In genomic region chr3:29649815-29650547, GRCh38 we compare ENCODE assay signal across 11 cellular contexts.
A peak's percentile ranks its signal among the peaks of the same experiment; 100 is the strongest.
DNase-seq lines count a peak whose midpoint lies in the region; ATAC-seq, FAIRE-seq and TF ChIP-seq lines count a peak whose summit lies in the region.
"Had no signal": no experiment of that assay in that cellular context is flagged by ENCODE, and none has a peak within 500 bp of the region (broad histone marks: within the 10 kb centered on the region; RNA-seq: fewer than 3 reads in every experiment).

No MANE protein-coding gene starts in this region.

- TF ChIP-seq CTCF in endothelial cell of umbilical vein (IDR thresholded peaks at IDR 0.05; ENCODE audit: extremely low read depth in 1 of 2, insufficient read depth in 1 of 2, low read depth in 1 of 2, low read length in 2 of 2) (no peak), vagina (IDR thresholded peaks at IDR 0.05) (no peak)

- no peak overlapping the region for H3K9ac ChIP-seq in endothelial cell of umbilical vein (replicated peaks; ENCODE audit: extremely low read depth, insufficient read depth, low read length)

- peak; percentile 79 for FAIRE-seq in endothelial cell of umbilical vein (lab: Jason Lieb, UNC)

- H4K20me1 ChIP-seq in endothelial cell of umbilical vein (replicated peaks; ENCODE audit: control insufficient read depth, extremely low read depth, insufficient read depth, low read length), result no peaks in the 10 kb centered on the region

- H3K9me3 ChIP-seq in endothelial cell of umbilical vein (replicated peaks; ENCODE audit: control insufficient read depth, insufficient read depth, low read length) (no peaks in the 10 kb centered on the region), vagina (no peaks in the 10 kb centered on the region)

- H3K4me3 ChIP-seq in endothelial cell of umbilical vein (replicated peaks in 1 of 3; ENCODE audit: insufficient read depth in 1 of 3, low read depth in 1 of 3, low read length in 3 of 3), result no peak overlapping the region
- no peak overlapping the region for H3K4me3 ChIP-seq in vagina

- no peak for TF ChIP-seq POLR2A in endothelial cell of umbilical vein (IDR thresholded peaks at IDR 0.05; ENCODE audit: low read depth, low read length)
- TF ChIP-seq POLR2A in vagina (IDR thresholded peaks at IDR 0.05), result no peak

- POLR2A ChIA-PET in endothelial cell of umbilical vein (lab: Charles Lee), result no interaction called here

- no peaks in the 10 kb centered on the region for H3K9me1 ChIP-seq in endothelial cell of umbilical vein (replicated peaks; ENCODE audit: control insufficient read depth, extremely low read depth, insufficient read depth, low read length)

- peak; percentile 85 for ATAC-seq in GM21360 (IDR thresholded peaks at IDR 0.05; ENCODE audit: unreplicated experiment)

- H3K4me2 ChIP-seq in endothelial cell of umbilical vein (ENCODE audit: insufficient read depth, low read length), result peak overlapping the region; percentile 14

- no peaks in the 10 kb centered on the region for H3K36me3 ChIP-seq in endothelial cell of umbilical vein (ENCODE audit: control insufficient read depth in 2 of 2, extremely low read depth in 1 of 2, insufficient read depth in 2 of 2, low read length in 2 of 2)
- H3K36me3 ChIP-seq in vagina, result no peaks in the 10 kb centered on the region

- H3K4me1 ChIP-seq in endothelial cell of umbilical vein (ENCODE audit: control insufficient read depth, extremely low read depth, insufficient read depth, low read length) (peaks cover 10% of the 10 kb centered on the region), vagina (peaks cover 3% of the 10 kb centered on the region)

- DNase-seq in AG08396 (ENCODE audit: low spot score) (peak; percentile 25), HS-27A (ENCODE audit: low read depth) (peak; percentile 34), endothelial cell of umbilical vein (ENCODE audit: low read depth, low spot score) (peak; percentile 61), NCI-H2227 treated with DMSO at 0.1 percent for 48 hours (lab: John Stamatoyannopoulos, UW) (no peak), NCI-H748 treated with DMSO at 0.1 percent for 48 hours (lab: John Stamatoyannopoulos, UW) (no peak), NCI-H524 treated with DMSO at 0.1 percent for 48 hours (lab: John Stamatoyannopoulos, UW) (no peak), vagina (ENCODE audit: extremely low spot score in 2 of 2) (no peak)
- DNase-seq: activated CD4-positive, alpha-beta T cell treated with anti-CD3 and anti-CD28 coated beads, Interleukin-2, amount 50 U/mL, for 4 hours; CD4-positive, CD25-positive, alpha-beta regulatory T cell; erythroblast had no signal

- no peak overlapping the region for H3K27ac ChIP-seq in endothelial cell of umbilical vein (ENCODE audit: insufficient read depth, low read depth, low read length)
- no peak overlapping the region for H3K27ac ChIP-seq in vagina

- H3K79me2 ChIP-seq in endothelial cell of umbilical vein (ENCODE audit: control insufficient read depth, insufficient read depth, low read length), result no peaks in the 10 kb centered on the region

- no TSS peak for BruUV-seq in endothelial cell of umbilical vein (replicated peaks; lab: Mats Ljungman, UMichigan)

- H3K27me3 ChIP-seq in endothelial cell of umbilical vein (ENCODE audit: control insufficient read depth in 2 of 2, insufficient read depth in 2 of 2, low read length in 2 of 2) (no peaks in the 10 kb centered on the region), vagina (no peaks in the 10 kb centered on the region)

- dilution Hi-C loops in endothelial cell of umbilical vein (cut with MboI; ENCODE audit: extremely low pct_ligation_motif_present, low sequenced_read_pairs), result no loop called here

- no peak overlapping the region for H2AFZ ChIP-seq in endothelial cell of umbilical vein (ENCODE audit: low read depth, low read length)

- intact Hi-C loops in endothelial cell of umbilical vein (cut with micrococcal nuclease), result no loop called here
- intact Hi-C loops in vagina (cut with DNase I), result no loop called here

- CTCF ChIA-PET in endothelial cell of umbilical vein (lab: Charles Lee), result interaction anchor here (0.7 to 0.9 kb wide), 2 partner anchors 11 to 717 kb away, joined by 4 read pairs; no protein-coding TSS in a partner anchor

TF ChIP-seq in endothelial cell of umbilical vein, 7 proteins besides CTCF, POLR2A, EP300 and RAD21:
- no peak for TF ChIP-seq FOS (IDR thresholded peaks at IDR 0.05; ENCODE audit: borderline replicate concordance, insufficient read depth, low read length)
- peak; percentile 32 for TF ChIP-seq GATA2 (IDR thresholded peaks at IDR 0.05; ENCODE audit: insufficient read depth, insufficient read length, low read depth, low read length)

Comparison
In these comparisons a context has a peak if more than half of its experiments do, and no peak if none do; other contexts are left out.
1. DNase-seq: peak in AG08396 (single experiment), HS-27A (single experiment) and endothelial cell of umbilical vein (single experiment); none in NCI-H2227 treated with DMSO at 0.1 percent for 48 hours (single experiment), NCI-H748 treated with DMSO at 0.1 percent for 48 hours (single experiment), NCI-H524 treated with DMSO at 0.1 percent for 48 hours (single experiment) and vagina (0 of 2).